1 cellular context compared by ENCODE assay signal in genomic region chr16:66554492-66554891, GRCh38.
TF ChIP-seq lines count a peak whose summit lies in the region.

No MANE protein-coding gene starts in this region.

TF ChIP-seq in GM23338, 12 proteins besides CTCF, POLR2A, EP300 and RAD21:
- TF ChIP-seq ZNF462 (CRISPR knock-in tag; IDR thresholded peaks at IDR 0.05) (no peak), POLR2AphosphoS5 (IDR thresholded peaks at IDR 0.05; ENCODE audit: low read depth) (no peak), CREB1 (CRISPR knock-in tag; IDR thresholded peaks at IDR 0.05; ENCODE audit: low read depth) (no peak), REST (IDR thresholded peaks at IDR 0.05; ENCODE audit: unreplicated experiment) (no peak), EZH2phosphoT487 (IDR thresholded peaks at IDR 0.05; ENCODE audit: unreplicated experiment) (no peak), NANOG (IDR thresholded peaks at IDR 0.05; ENCODE audit: borderline replicate concordance) (no peak), EZH2 (IDR thresholded peaks at IDR 0.05; ENCODE audit: low read depth, unreplicated experiment) (no peak), JUNB (IDR thresholded peaks at IDR 0.05; ENCODE audit: unreplicated experiment) (no peak), ZNF114 (CRISPR knock-in tag; IDR thresholded peaks at IDR 0.05) (no peak), ZNF331 (CRISPR knock-in tag; IDR thresholded peaks at IDR 0.05; ENCODE audit: low read depth) (no peak), ETS1 (IDR thresholded peaks at IDR 0.05) (no peak), STAT1 (IDR thresholded peaks at IDR 0.05; ENCODE audit: unreplicated experiment) (no peak)
TF ChIP-seq in GM23338: peak in this region for 0.
